Comparison of ENCODE assay signal across 21 cellular contexts in the genomic region with DNA sequence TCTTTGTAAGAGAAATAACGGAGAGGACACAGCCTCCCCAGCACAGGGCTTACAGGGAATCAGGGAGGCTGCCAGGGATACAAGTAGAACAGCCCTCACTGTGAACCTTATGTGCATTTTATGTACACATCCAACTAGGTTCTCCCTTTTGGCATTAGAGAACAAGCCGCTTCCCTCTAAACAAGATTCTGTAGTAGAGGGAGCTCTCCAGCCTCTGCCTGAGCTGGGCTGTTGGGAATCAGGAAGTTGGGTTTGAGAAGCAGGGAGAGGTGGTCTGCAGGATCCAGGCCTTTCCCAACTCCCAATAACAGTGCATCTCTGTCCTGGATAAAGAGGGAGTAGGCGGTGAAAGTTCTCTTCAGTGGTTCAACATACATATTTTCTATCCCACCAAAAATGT.
"Had no signal": no experiment of that assay in that cellular context is flagged by ENCODE, and none has a peak within 500 bp of the region (broad histone marks: within the 10 kb centered on the region; RNA-seq: fewer than 3 reads in every experiment).

No MANE protein-coding gene starts in this region.

- H3K4me3 ChIP-seq: breast epithelium, colonic mucosa, esophagus muscularis mucosa, gastroesophageal sphincter, transverse colon had no signal

- DNase-seq: activated CD4-positive, alpha-beta T cell treated with anti-CD3 and anti-CD28 coated beads for 4 hours; activated CD4-positive, alpha-beta T cell treated with anti-CD3 and anti-CD28 coated beads, Interleukin-2, amount 50 U/mL, for 48 hours; activated CD4-positive, CD25-positive, alpha-beta regulatory T cell; activated CD8-positive, alpha-beta memory T cell treated with anti-CD3 and anti-CD28 coated beads, Interleukin-2, amount 50 U/mL, for 48 hours; activated naive CD4-positive, alpha-beta T cell treated with Interleukin-2 at 50 U/mL for 16 hours; activated naive CD8-positive, alpha-beta T cell treated with anti-CD3 and anti-CD28 coated beads for 36 hours; activated T-cell treated with anti-CD3 and anti-CD28 coated beads, Interleukin-2, amount 50 U/mL, for 48 hours; amniotic stem cell; colonic mucosa; head of caudate nucleus; hypothalamus; left cardiac atrium; retina; stimulated activated CD4-positive, alpha-beta T cell treated with anti-CD3 and anti-CD28 coated beads, Interleukin-12 subunit alpha, Interleukin-12 subunit beta, amount 100 ng/mL, for 4 hours; stimulated activated naive CD8-positive, alpha-beta T cell treated with anti-CD3 and anti-CD28 coated beads, Interleukin-15, amount 100 ng/mL, for 72 hours; T-helper 17 cell; transverse colon had no signal

- H3K36me3 ChIP-seq: breast epithelium, colonic mucosa, esophagus muscularis mucosa, gastroesophageal sphincter, transverse colon had no signal

- H3K9me3 ChIP-seq: breast epithelium, colonic mucosa, esophagus muscularis mucosa, gastroesophageal sphincter, transverse colon had no signal

- H3K27ac ChIP-seq: breast epithelium, colonic mucosa, esophagus muscularis mucosa, gastroesophageal sphincter, transverse colon had no signal

- H3K4me1 ChIP-seq: breast epithelium, colonic mucosa had no signal

- FAIRE-seq: urothelium cell line had no signal

- H3K27me3 ChIP-seq: breast epithelium, colonic mucosa, esophagus muscularis mucosa, gastroesophageal sphincter, transverse colon had no signal
